ENCODE assay signal across 8 cellular contexts in genomic region chr5:43602818-43603534, GRCh38. TPM values are rescaled to one million over a fixed set of nuclear protein-coding genes. Genes with fewer than 3 reads are reported as not detected.
DNase-seq lines count a peak whose midpoint lies in the region; ATAC-seq, FAIRE-seq and TF ChIP-seq lines count a peak whose summit lies in the region.

Gene NNT, plus strand, starts transcription at chr5:43603180. Its CDS starts 6,016 bp downstream, at chr5:43609196.

- H3K27ac ChIP-seq in caudate nucleus (ENCODE audit: low read depth, low read length) (peak within 1 kb of the TSS; percentile 86), keratinocyte (ENCODE audit: control insufficient read depth, insufficient read depth, low read length) (peak within 1 kb of the TSS; percentile 65)

- H3K4me3 Mint-ChIP-seq in WTC11: peak within 1 kb of the TSS; percentile 74

- peak within 1 kb of the TSS; percentile 95 for H2AFZ ChIP-seq in keratinocyte (ENCODE audit: control insufficient read depth, low read length)

- no peaks in the 10 kb centered on the region for H3K9me1 ChIP-seq in keratinocyte (ENCODE audit: control insufficient read depth, extremely low read depth, insufficient read depth, low read length)

- H3K9me3 ChIP-seq in keratinocyte (ENCODE audit: control insufficient read depth, low read depth, low read length): no peaks in the 10 kb centered on the region

- peaks cover 20% of the 10 kb centered on the region for H3K9me3 Mint-ChIP-seq in WTC11

- FAIRE-seq in keratinocyte (lab: Jason Lieb, UNC): no peak

- CTCF ChIA-PET in WTC11 (lab: Charles Lee): interaction anchor here (1.2 to 2.2 kb wide), 3 partner anchors 12 to 29 kb away, joined by 3 to 18 read pairs (median 5); no protein-coding TSS in a partner anchor

- peaks cover 9% of the 10 kb centered on the region for H3K79me2 ChIP-seq in keratinocyte (ENCODE audit: control insufficient read depth, insufficient read depth, low read length)

- H3K4me2 ChIP-seq in keratinocyte (ENCODE audit: control insufficient read depth, extremely low read depth, insufficient read depth, low read depth, low read length): peak within 1 kb of the TSS; percentile 98

- DNase-seq in SIG-M5 treated with dmso at 0.1 percent for 504 hours (lab: John Stamatoyannopoulos, UW; ENCODE audit: unreplicated experiment) (peak; percentile 51), SIG-M5 (lab: John Stamatoyannopoulos, UW) (no peak), NCI-H2107 treated with DMSO at 0.1 percent for 48 hours (lab: John Stamatoyannopoulos, UW; ENCODE audit: unreplicated experiment) (peak; percentile 62), WTC11 (ENCODE audit: low spot score) (peak; percentile 80), caudate nucleus (lab: John Stamatoyannopoulos, UW) (peak in 59 of 61 donors; percentile 27 to 87 (median 69)), keratinocyte (ENCODE audit: low read depth, low spot score) (no peak)
- peak; percentile 47 to 69 for DNase-seq in stimulated activated CD4-positive, alpha-beta T cell treated with anti-CD3 and anti-CD28 coated beads, Interleukin-15, amount 100 ng/mL, for 1 hour (ENCODE audit: low read depth in 1 of 2, low spot score in 1 of 2)

- dilution Hi-C loops in keratinocyte (cut with MboI; ENCODE audit: extremely low pct_ligation_motif_present, low sequenced_read_pairs): no loop called here

- H3K27me3 Mint-ChIP-seq in WTC11 (ENCODE audit: low read depth): no peaks in the 10 kb centered on the region

- peak within 1 kb of the TSS; percentile 70 to 96 (median 94) for H3K4me3 ChIP-seq in keratinocyte (ENCODE audit: control insufficient read depth in 2 of 3, extremely low read depth in 1 of 3, insufficient read depth in 2 of 3, low read depth in 1 of 3, low read length in 3 of 3)

- peak within 1 kb of the TSS; percentile 42 for H3K27ac Mint-ChIP-seq in WTC11

- peaks cover 20% of the 10 kb centered on the region for H3K36me3 Mint-ChIP-seq in WTC11

- peak within 1 kb of the TSS; percentile 82 for H3K9ac ChIP-seq in keratinocyte (ENCODE audit: control insufficient read depth, extremely low read depth, insufficient read depth, low read length)

- H3K4me1 ChIP-seq in keratinocyte (ENCODE audit: control insufficient read depth, extremely low read depth, insufficient read depth, low read length): peaks cover 30% of the 10 kb centered on the region

- H3K36me3 ChIP-seq in keratinocyte (ENCODE audit: control insufficient read depth in 2 of 2, extremely low read depth in 1 of 2, insufficient read depth in 2 of 2, low read length in 2 of 2): no peaks in the 10 kb centered on the region

- POLR2A ChIA-PET in WTC11 (lab: Charles Lee): interaction anchor here (0.6 to 1.9 kb wide), 3 partner anchors 29 to 119 kb away, joined by 4 to 9 read pairs (median 6); partner anchors contain the start of gene TMEM267

- no peaks in the 10 kb centered on the region for H4K20me1 ChIP-seq in keratinocyte (ENCODE audit: control insufficient read depth, extremely low read depth, insufficient read depth, low read length)

- ATAC-seq in HG02981 (IDR thresholded peaks at IDR 0.05; ENCODE audit: unreplicated experiment) (peak; percentile 73), WTC11 (peak; percentile 83)

- no peaks in the 10 kb centered on the region for H3K27me3 ChIP-seq in keratinocyte (ENCODE audit: control insufficient read depth, extremely low read depth, insufficient read depth, low read length)

- TF ChIP-seq CTCF in WTC11 (IDR thresholded peaks at IDR 0.05) (no peak), keratinocyte (optimal IDR thresholded peaks at IDR 0.05 in 1 of 3, IDR thresholded peaks at IDR 0.05 in 1 of 3, conservative IDR thresholded peaks at IDR 0.05 in 1 of 3; ENCODE audit: extremely low read depth in 1 of 3, insufficient read depth in 2 of 3, low read length in 3 of 3) (no peak)

- peaks cover 45% of the 10 kb centered on the region for H3K4me1 Mint-ChIP-seq in WTC11

TF ChIP-seq in WTC11, 78 proteins besides CTCF, POLR2A, EP300 and RAD21 (continues in another document):
- TF ChIP-seq ARID4B (CRISPR knock-in tag; IDR thresholded peaks at IDR 0.05; ENCODE audit: borderline replicate concordance): peak; percentile 91
- 0 out of 2 replicates have a peak, but pooled peaks have one; percentile 34 for TF ChIP-seq TCF7 (CRISPR knock-in tag; IDR thresholded peaks at IDR 0.05; ENCODE audit: low read depth)
- peak; percentile 81; the same call in 1 of the 2 replicates for TF ChIP-seq MYBL2 (CRISPR knock-in tag; IDR thresholded peaks at IDR 0.05)
- TF ChIP-seq E2F5 (CRISPR knock-in tag; IDR thresholded peaks at IDR 0.05): peak; percentile 84
- no peak for TF ChIP-seq HMGA2 (CRISPR knock-in tag; IDR thresholded peaks at IDR 0.05)
- TF ChIP-seq E2F4 (CRISPR knock-in tag; IDR thresholded peaks at IDR 0.05; ENCODE audit: borderline replicate concordance, low read depth): 0 out of 2 replicates have a peak, but pooled peaks have one; percentile 24
- TF ChIP-seq ZBTB43 (CRISPR knock-in tag; IDR thresholded peaks at IDR 0.05): peak; percentile 49; the same call in 1 of the 2 replicates
- no peak for TF ChIP-seq CREB1 (CRISPR knock-in tag; IDR thresholded peaks at IDR 0.05)
- TF ChIP-seq ZNF396 (CRISPR knock-in tag; IDR thresholded peaks at IDR 0.05; ENCODE audit: borderline replicate concordance): no peak
- peak; percentile 59 for TF ChIP-seq SP1 (CRISPR knock-in tag; conservative IDR thresholded peaks at IDR 0.05)
- TF ChIP-seq FOXK1 (CRISPR knock-in tag; IDR thresholded peaks at IDR 0.05): 0 out of 2 replicates have a peak, but pooled peaks have one; percentile 36
- 0 out of 2 replicates have a peak, but pooled peaks have one; percentile 49 for TF ChIP-seq ATF1 (CRISPR knock-in tag; IDR thresholded peaks at IDR 0.05)

RNA-seq across cellular contexts. Expression of gene NNT, which starts in this region (rescaled TPM):
- 32.0 to 37.6 TPM (median 33.1 TPM) in 3 replicates for total RNA-seq in WTC11 (2021)
- polyA plus RNA-seq in keratinocyte: 19.8 to 23.3 TPM (median 21.6 TPM) in 3 replicates
- 19.0 TPM for polyA plus RNA-seq in keratinocyte (2011; ENCODE audit: low read depth)
- polyA plus RNA-seq in keratinocyte (2011; cell fraction: cytosol; rRNA removed): 11.1 and 15.0 TPM in 2 replicates
- 31.0 and 33.6 TPM in 2 replicates for polyA plus RNA-seq in keratinocyte (2011; cell fraction: nucleus; rRNA removed)
- 11.5 and 16.1 TPM in 2 replicates for polyA plus RNA-seq in keratinocyte (2012; ENCODE audit: low replicate concordance)
- polyA minus RNA-seq in keratinocyte: 27.8 to 45.1 TPM (median 44.8 TPM) in 3 replicates
- 16.7 TPM for polyA minus RNA-seq in keratinocyte (2011; cell fraction: cytosol; rRNA and poly(A)+ RNA removed)
- polyA minus RNA-seq in keratinocyte (2011; cell fraction: nucleus; rRNA and poly(A)+ RNA removed): 44.8 and 68.0 TPM in 2 replicates

Comparison
In these comparisons a context has a peak if more than half of its experiments do, and no peak if none do; other contexts are left out.
1. DNase-seq: peak in SIG-M5 treated with dmso at 0.1 percent for 504 hours (single experiment), NCI-H2107 treated with DMSO at 0.1 percent for 48 hours (single experiment), WTC11 (single experiment), caudate nucleus (59 of 61) and stimulated activated CD4-positive, alpha-beta T cell treated with anti-CD3 and anti-CD28 coated beads, Interleukin-15, amount 100 ng/mL, for 1 hour (2 of 2); none in SIG-M5 (single experiment) and keratinocyte (single experiment).